Comparison of ENCODE assay signal across 20 cellular contexts in genomic region chr5:135985946-135986345, GRCh38. TPM values are rescaled to one million over a fixed set of nuclear protein-coding genes. Genes with fewer than 3 reads are reported as not detected.
"Had no signal": no experiment of that assay in that cellular context is flagged by ENCODE, and none has a peak within 500 bp of the region (broad histone marks: within the 10 kb centered on the region; RNA-seq: fewer than 3 reads in every experiment).

No MANE protein-coding gene starts in this region.

- H3K9me3 ChIP-seq: neutrophil, vagina had no signal

- ATAC-seq: activated CD4-positive, alpha-beta T cell treated with anti-CD3 and anti-CD28 coated beads for 36 hours; naive thymus-derived CD4-positive, alpha-beta T cell; right cardiac atrium had no signal

- H3K36me3 ChIP-seq: neutrophil, vagina had no signal

- DNase-seq: activated CD4-positive, alpha-beta memory T cell treated with anti-CD3 and anti-CD28 coated beads, Interleukin-2, amount 10 ng/mL, durations not matched to agents 7 days and 5 days; activated CD4-positive, alpha-beta T cell treated with anti-CD3 and anti-CD28 coated beads for 36 hours; activated gamma-delta T cell; activated T-cell treated with anti-CD3 and anti-CD28 coated beads, Interleukin-2, amount 50 U/mL, for 48 hours; anterior cingulate cortex; effector CD8-positive, alpha-beta T cell; hippocampal formation; naive thymus-derived CD4-positive, alpha-beta T cell; posterior cingulate gyrus; right cardiac atrium; stimulated activated naive CD4-positive, alpha-beta T cell treated with Interleukin-2 at 50 U/mL for 16 hours; SW 1271 had no signal

- H3K4me1 ChIP-seq: vagina had no signal

- H3K4me3 ChIP-seq: lung, vagina had no signal

- H3K27ac ChIP-seq: neutrophil, vagina, VCaP had no signal

- H3K27me3 ChIP-seq: vagina had no signal

RNA-seq across cellular contexts. Expression of gene LECT2, which starts 31.2 kb away (rescaled TPM):
- total RNA-seq: activated CD4-positive, alpha-beta memory T cell treated with anti-CD3 and anti-CD28 coated beads, Interleukin-2, amount 10 ng/mL, durations not matched to agents 7 days and 5 days; activated CD4-positive, alpha-beta T cell treated with anti-CD3 and anti-CD28 coated beads for 36 hours; bronchial epithelial cell; epithelial cell of proximal tubule; kidney epithelial cell; lung; mononuclear cell; naive thymus-derived CD4-positive, alpha-beta T cell; right cardiac atrium; vagina had no signal

RNA-seq across cellular contexts. Expression of gene TGFBI, which starts 42.8 kb away (rescaled TPM):
- total RNA-seq: activated CD4-positive, alpha-beta memory T cell treated with anti-CD3 and anti-CD28 coated beads, Interleukin-2, amount 10 ng/mL, durations not matched to agents 7 days and 5 days; activated CD4-positive, alpha-beta T cell treated with anti-CD3 and anti-CD28 coated beads for 36 hours had no signal
